ENCODE assay signal across 8 cellular contexts in genomic region chr17:1229354-1229890, GRCh38. TPM values are rescaled to one million over a fixed set of nuclear protein-coding genes. Genes with fewer than 3 reads are reported as not detected.
DNase-seq lines count a peak whose midpoint lies in the region; ATAC-seq and TF ChIP-seq lines count a peak whose summit lies in the region.

No MANE protein-coding gene starts in this region.

- peak overlapping the region; percentile 40 for H3K4me3 ChIP-seq in choroid plexus epithelial cell (ENCODE audit: low read depth, low read length)
- peak overlapping the region; percentile 70 for H3K4me3 ChIP-seq in lower lobe of right lung

- DNase-seq in NCI-H82 (lab: John Stamatoyannopoulos, UW) (peak; percentile 53), NCI-H82 treated with DMSO at 0.1 percent for 48 hours (lab: John Stamatoyannopoulos, UW; ENCODE audit: unreplicated experiment) (no peak), T-helper 9 cell (peak; percentile 23), choroid plexus epithelial cell (ENCODE audit: low read depth) (peak; percentile 10), lower lobe of right lung (peak; percentile 90)
- DNase-seq in stimulated activated naive CD4-positive, alpha-beta T cell treated with Interleukin-2 at 50 U/mL for 16 hours (lab: John Stamatoyannopoulos, UW) = peak; percentile 11

- no peaks in the 10 kb centered on the region for H3K36me3 ChIP-seq in lower lobe of right lung

- H3K27ac ChIP-seq in lower lobe of right lung = peak overlapping the region; percentile 76

- TF ChIP-seq CTCF in choroid plexus epithelial cell (conservative IDR thresholded peaks at IDR 0.05; ENCODE audit: low read depth, low read length) (no peak), lower lobe of right lung (IDR thresholded peaks at IDR 0.05) (no peak)

- H3K4me1 ChIP-seq in lower lobe of right lung = peaks cover 33% of the 10 kb centered on the region

- ATAC-seq in HG03139 (IDR thresholded peaks at IDR 0.05; ENCODE audit: unreplicated experiment) = peak; percentile 50
- peak; percentile 80 to 86 for ATAC-seq in lower lobe of right lung
- no peak for ATAC-seq in HG03378 (IDR thresholded peaks at IDR 0.05; ENCODE audit: unreplicated experiment)

- H3K27me3 ChIP-seq in lower lobe of right lung (ENCODE audit: low read depth) = peaks cover 35% of the 10 kb centered on the region

- intact Hi-C loops in lower lobe of right lung (cut with DNase I) = no loop called here

- no peaks in the 10 kb centered on the region for H3K9me3 ChIP-seq in lower lobe of right lung

RNA-seq across cellular contexts. Expression of gene BHLHA9, which starts 40.8 kb away (rescaled TPM):
- total RNA-seq in lower lobe of right lung = not detected

RNA-seq across cellular contexts. Expression of gene ABR, which starts 49.6 kb away (rescaled TPM):
- total RNA-seq in lower lobe of right lung = 212 TPM

RNA-seq across cellular contexts. Expression of gene TRARG1, which starts 50.0 kb away (rescaled TPM):
- total RNA-seq in lower lobe of right lung = not detected
